ENCODE assay signal across 8 cellular contexts in genomic region chr7:25861704-25862253, GRCh38.
DNase-seq lines count a peak whose midpoint lies in the region; ATAC-seq lines count a peak whose summit lies in the region.

No MANE protein-coding gene starts in this region.

- H3K9me3 ChIP-seq in HUES64 (ENCODE audit: insufficient read depth, low read depth, low read length) (no peaks in the 10 kb centered on the region), mucosa of rectum (ENCODE audit: control insufficient read depth in 2 of 2, low read length in 2 of 2) (no peaks in the 10 kb centered on the region)

- no peaks in the 10 kb centered on the region for H3K36me3 ChIP-seq in HUES64 (ENCODE audit: insufficient read depth, low read length)
- H3K36me3 ChIP-seq in mucosa of rectum (ENCODE audit: control insufficient read depth in 2 of 2, insufficient read depth in 2 of 2, low read length in 2 of 2), result no peaks in the 10 kb centered on the region

- peak overlapping the region; percentile 52; the same call in 1 of the 2 replicates for H3K27ac ChIP-seq in HUES64 (ENCODE audit: low read depth, low read length)
- H3K27ac ChIP-seq in mucosa of rectum (ENCODE audit: low read depth in 2 of 2, low read length in 2 of 2), result peak overlapping the region in 1 of 2 donors; percentile 44

- H3K36me3 Mint-ChIP-seq in activated naive CD4-positive, alpha-beta T cell treated with anti-CD3 and anti-CD28 coated beads, Interleukin-2, amount 50 U/mL, for 72 hours, result peaks cover 13 to 40% of the 10 kb centered on the region in 2 donors

- H3K9me3 Mint-ChIP-seq in activated naive CD4-positive, alpha-beta T cell treated with anti-CD3 and anti-CD28 coated beads, Interleukin-2, amount 50 U/mL, for 72 hours, result peaks cover 6 to 13% of the 10 kb centered on the region in 2 donors

- WGBS in HUES64, result 15% methylated on average over 12 of the region's 13 CpGs

- H3K9ac ChIP-seq in HUES64 (ENCODE audit: low read depth, low read length), result no peak overlapping the region
- H3K9ac ChIP-seq in mucosa of rectum (ENCODE audit: low read depth in 1 of 2, low read length in 2 of 2), result peak overlapping the region; percentile 35 to 40

- H3K4me3 ChIP-seq in HUES64 (ENCODE audit: low read length), result peak overlapping the region; percentile 39
- peak overlapping the region; percentile 48 to 56 for H3K4me3 ChIP-seq in mucosa of rectum (ENCODE audit: low read length in 2 of 2)

- H3K27ac Mint-ChIP-seq in activated naive CD4-positive, alpha-beta T cell treated with anti-CD3 and anti-CD28 coated beads, Interleukin-2, amount 50 U/mL, for 72 hours, result peak overlapping the region; percentile 20 to 77

- H3K27me3 ChIP-seq in HUES64 (ENCODE audit: insufficient read depth, low read length), result peaks cover 71% of the 10 kb centered on the region
- H3K27me3 ChIP-seq in mucosa of rectum (ENCODE audit: control insufficient read depth in 2 of 2, insufficient read depth in 2 of 2, low read length in 2 of 2), result peaks cover 34 to 41% of the 10 kb centered on the region in 2 donors

- peaks cover 47% of the 10 kb centered on the region for H3K4me1 ChIP-seq in HUES64 (ENCODE audit: insufficient read depth, low read length)
- H3K4me1 ChIP-seq in mucosa of rectum (ENCODE audit: control insufficient read depth in 2 of 2, insufficient read depth in 2 of 2, low read length in 2 of 2), result peaks cover 7 to 13% of the 10 kb centered on the region in 2 donors

- no peak for ATAC-seq in activated naive CD4-positive, alpha-beta T cell treated with anti-CD3 and anti-CD28 coated beads, Interleukin-2, amount 50 U/mL, for 72 hours
- no peak for ATAC-seq in GM18498 (IDR thresholded peaks at IDR 0.05; ENCODE audit: unreplicated experiment)

- DNase-seq in COLO668 (lab: John Stamatoyannopoulos, UW; ENCODE audit: unreplicated experiment), result peak; percentile 40
- no peak for DNase-seq in activated naive CD4-positive, alpha-beta T cell treated with anti-CD3 and anti-CD28 coated beads, Interleukin-2, amount 50 U/mL, for 72 hours (ENCODE audit: low spot score in 2 of 2)
- DNase-seq in ecto neural progenitor cell (ENCODE audit: low spot score), result no peak
- DNase-seq in DMS114 treated with DMSO at 0.1 percent for 48 hours (lab: John Stamatoyannopoulos, UW; ENCODE audit: unreplicated experiment), result no peak
- no peak for DNase-seq in NAMALWA (ENCODE audit: low spot score)
